Comparison of ENCODE assay signal across 8 cellular contexts in genomic region chr13:46552888-46553520, GRCh38. TPM values are rescaled to one million over a fixed set of nuclear protein-coding genes. Genes with fewer than 3 reads are reported as not detected.
DNase-seq lines count a peak whose midpoint lies in the region; ATAC-seq and TF ChIP-seq lines count a peak whose summit lies in the region.

TSS of gene LRCH1 (plus strand) at chr13:46553170. CDS start at chr13:46553397, 227 bp downstream.

- H3K27me3 Mint-ChIP-seq in T-helper 17 cell, result no peaks in the 10 kb centered on the region

- POLR2A ChIA-PET in GM10248 (lab: Yijun Ruan, JAX), result interaction anchor here (0.7 to 1.3 kb wide), 4 partner anchors 13 to 127 kb away, joined by 3 read pairs; no protein-coding TSS in a partner anchor

- H3K4me3 ChIP-seq in heart right ventricle (peak within 1 kb of the TSS; percentile 73 to 100 (median 94)), prostate gland (peak within 1 kb of the TSS; percentile 69 to 77)

- H3K27ac ChIP-seq in heart right ventricle (peak within 1 kb of the TSS; percentile 90 to 98 (median 92)), prostate gland (peak within 1 kb of the TSS; percentile 86 to 93)

- peak; percentile 93 for DNase-seq in GM10248 (ENCODE audit: extremely low spot score)
- DNase-seq in NCI-H1694 treated with DMSO at 0.1 percent for 48 hours (lab: John Stamatoyannopoulos, UW), result peak; percentile 77
- DNase-seq in T-helper 17 cell, result peak; percentile 65 to 79 (median 78)
- DNase-seq in amniotic epithelial cell (ENCODE audit: low read depth), result peak; percentile 80
- DNase-seq in heart right ventricle, result peak; percentile 92 to 93
- peak; percentile 90 for DNase-seq in prostate gland (ENCODE audit: low spot score)
- DNase-seq in ureter (ENCODE audit: low spot score), result peak; percentile 93

- H3K4me1 ChIP-seq in heart right ventricle, result peaks cover 0 to 44% (median 29%) of the 10 kb centered on the region in 9 donors
- no peaks in the 10 kb centered on the region for H3K4me1 ChIP-seq in prostate gland (replicated peaks)

- peak within 1 kb of the TSS; percentile 94 for H3K27ac Mint-ChIP-seq in T-helper 17 cell

- H3K36me3 ChIP-seq in heart right ventricle, result no peaks in the 10 kb centered on the region
- no peaks in the 10 kb centered on the region for H3K36me3 ChIP-seq in prostate gland

- 0 to 1% methylated on average over 43 to 65 of the region's 66 CpGs for WGBS in heart right ventricle, 2 donors
- WGBS in prostate gland, result under 1% methylated on average over 25 of the region's 66 CpGs

- peak; percentile 16 for TF ChIP-seq POLR2A in prostate gland (IDR thresholded peaks at IDR 0.05)

- peaks cover 33% of the 10 kb centered on the region for H3K4me1 Mint-ChIP-seq in T-helper 17 cell

- H3K4me3 Mint-ChIP-seq in T-helper 17 cell, result peak within 1 kb of the TSS; percentile 96

- TF ChIP-seq CTCF in GM10248 (IDR thresholded peaks at IDR 0.05; ENCODE audit: control extremely low read depth, extremely low read depth, low read depth, missing control alignments) (no peak), heart right ventricle (IDR thresholded peaks at IDR 0.05) (no peak), prostate gland (IDR thresholded peaks at IDR 0.05) (peak in 1 of 4 experiments; percentile 24)

- no peaks in the 10 kb centered on the region for H3K27me3 ChIP-seq in heart right ventricle
- no peaks in the 10 kb centered on the region for H3K27me3 ChIP-seq in prostate gland (replicated peaks; ENCODE audit: insufficient read depth)

- H3K9me3 ChIP-seq in T-helper 17 cell (ENCODE audit: control insufficient read depth, low read length, poor library complexity, severe bottlenecking) (no peaks in the 10 kb centered on the region), heart right ventricle (no peaks in the 10 kb centered on the region), prostate gland (no peaks in the 10 kb centered on the region)

- ATAC-seq in HG02759 (IDR thresholded peaks at IDR 0.05; ENCODE audit: unreplicated experiment) (peak; percentile 70), T-helper 17 cell (peak; percentile 83), heart right ventricle (peak; percentile 92 to 96 (median 93))

- intact Hi-C loops in heart right ventricle (cut with DNase I) (loop anchor here (2.0 to 10.0 kb wide), 13 partner anchors 44 to 170 kb away; no protein-coding TSS in a partner anchor), prostate gland (cut with DNase I) (loop anchor here (5.0 to 10.0 kb wide), 5 partner anchors 61 to 244 kb away; partner anchors contain the start of gene ESD)

- CTCF ChIA-PET in GM10248 (lab: Yijun Ruan, JAX), result interaction anchor here (0.7 to 2.1 kb wide), 17 partner anchors 13 to 172 kb away, joined by 3 to 21 read pairs (median 7); no protein-coding TSS in a partner anchor

- no peaks in the 10 kb centered on the region for H3K36me3 Mint-ChIP-seq in T-helper 17 cell (ENCODE audit: low read depth)

RNA-seq across cellular contexts. Expression of gene LRCH1, which starts in this region (rescaled TPM):
- 10 to 100 TPM; 18.5 to 19.0 TPM for total RNA-seq in T-helper 17 cell
- total RNA-seq in heart right ventricle, result 10 to 100 TPM; 10.1 to 20.3 (median 13.8) TPM
- polyA plus RNA-seq in heart right ventricle, result 1 to 10 TPM; 4.1 to 5.9 TPM
- 10 to 100 TPM; 14.8 to 17.2 TPM for total RNA-seq in prostate gland
- total RNA-seq in ureter, result 27.3 TPM

Comparison
In these comparisons a context has a peak if more than half of its experiments do, and no peak if none do; other contexts are left out.
1. Peak in every context shown above with its lines: DNase-seq, ATAC-seq, H3K4me3 ChIP-seq and H3K27ac ChIP-seq.